24 cellular contexts compared by ENCODE assay signal in genomic region chrX:107708762-107709161, GRCh38.
DNase-seq lines count a peak whose midpoint lies in the region; ATAC-seq and TF ChIP-seq lines count a peak whose summit lies in the region.
"Had no signal": no experiment of that assay in that cellular context is flagged by ENCODE, and none has a peak within 500 bp of the region (broad histone marks: within the 10 kb centered on the region; RNA-seq: fewer than 3 reads in every experiment).

No MANE protein-coding gene starts in this region.

- no peak overlapping the region for H3K4me3 ChIP-seq in heart right ventricle
- H3K4me3 ChIP-seq in esophagus muscularis mucosa = no peak overlapping the region
- H3K4me3 ChIP-seq in naive thymus-derived CD4-positive, alpha-beta T cell (ENCODE audit: low read length) = no peak overlapping the region
- no peak overlapping the region for H3K4me3 ChIP-seq in dorsolateral prefrontal cortex
- H3K4me3 ChIP-seq: body of pancreas, GM23248, right atrium auricular region, tibial nerve had no signal

- H3K9me3 ChIP-seq in heart right ventricle = no peaks in the 10 kb centered on the region
- no peaks in the 10 kb centered on the region for H3K9me3 ChIP-seq in esophagus muscularis mucosa
- H3K9me3 ChIP-seq in naive thymus-derived CD4-positive, alpha-beta T cell (ENCODE audit: control insufficient read depth in 2 of 3, low read length in 3 of 3) = no peaks in the 10 kb centered on the region
- H3K9me3 ChIP-seq: body of pancreas, right atrium auricular region, tibial nerve had no signal

- H3K4me1 Mint-ChIP-seq in naive thymus-derived CD4-positive, alpha-beta T cell = peaks cover 26 to 60% (median 50%) of the 10 kb centered on the region in 7 donors

- peak overlapping the region; percentile 25 to 99 (median 57) for H3K27ac Mint-ChIP-seq in naive thymus-derived CD4-positive, alpha-beta T cell
- H3K27ac Mint-ChIP-seq: activated CD8-positive, alpha-beta T cell treated with anti-CD3 and anti-CD28 coated beads for 36 hours had no signal

- H3K4me3 Mint-ChIP-seq in naive thymus-derived CD4-positive, alpha-beta T cell = no peak overlapping the region
- H3K4me3 Mint-ChIP-seq: activated CD8-positive, alpha-beta T cell treated with anti-CD3 and anti-CD28 coated beads for 36 hours had no signal

- intact Hi-C loops in cardiac septum (cut with DNase I) = no loop called here
- intact Hi-C loops in heart right ventricle (cut with DNase I) = no loop called here
- intact Hi-C loops in esophagus muscularis mucosa (cut with DNase I) = no loop called here
- intact Hi-C loops in naive thymus-derived CD4-positive, alpha-beta T cell (cut with micrococcal nuclease) = no loop called here
- intact Hi-C loops in dorsolateral prefrontal cortex (cut with DNase I) = no loop called here

- H3K27me3 Mint-ChIP-seq in naive thymus-derived CD4-positive, alpha-beta T cell = peaks cover 0 to 3% (median 0%) of the 10 kb centered on the region in 5 donors
- H3K27me3 Mint-ChIP-seq: activated CD8-positive, alpha-beta T cell treated with anti-CD3 and anti-CD28 coated beads for 36 hours had no signal

- TF ChIP-seq CTCF in heart right ventricle (IDR thresholded peaks at IDR 0.05) = no peak
- no peak for TF ChIP-seq CTCF in esophagus muscularis mucosa (IDR thresholded peaks at IDR 0.05)
- TF ChIP-seq CTCF in dorsolateral prefrontal cortex (IDR thresholded peaks at IDR 0.05 in 54 of 56, conservative IDR thresholded peaks at IDR 0.05 in 2 of 56; ENCODE audit: low read depth in 1 of 56, partially characterized antibody in 56 of 56) = no peak

- no peak for TF ChIP-seq POLR2A in esophagus muscularis mucosa (IDR thresholded peaks at IDR 0.05; ENCODE audit: low read depth)

- TF ChIP-seq EP300 in esophagus muscularis mucosa (IDR thresholded peaks at IDR 0.05) = no peak

- H3K27ac ChIP-seq in heart right ventricle (no peak overlapping the region), esophagus muscularis mucosa (replicated peaks in 1 of 4) (peak overlapping the region in 3 of 4 donors; percentile 7 to 22 (median 9)), dorsolateral prefrontal cortex (no peak overlapping the region)
- no peak overlapping the region for H3K27ac ChIP-seq in naive thymus-derived CD4-positive, alpha-beta T cell (ENCODE audit: low read depth, low read length)
- H3K27ac ChIP-seq: body of pancreas, GM23248, parathyroid adenoma, right atrium auricular region had no signal

- H3K9me3 Mint-ChIP-seq in naive thymus-derived CD4-positive, alpha-beta T cell = peaks cover 0 to 9% (median 0%) of the 10 kb centered on the region in 11 donors
- H3K9me3 Mint-ChIP-seq: activated CD8-positive, alpha-beta T cell treated with anti-CD3 and anti-CD28 coated beads for 36 hours had no signal

- 66 to 71% methylated on average over 2 of the region's 2 CpGs for WGBS in heart right ventricle, 2 donors
- WGBS in esophagus muscularis mucosa = 55% methylated on average over 2 of the region's 2 CpGs

- peaks cover 0 to 10% (median 4%) of the 10 kb centered on the region in 5 donors for H3K36me3 Mint-ChIP-seq in naive thymus-derived CD4-positive, alpha-beta T cell

- H3K36me3 ChIP-seq in heart right ventricle (peaks cover 0 to 9% (median 0%) of the 10 kb centered on the region in 9 donors), esophagus muscularis mucosa (peaks cover 0 to 5% (median 5%) of the 10 kb centered on the region in 4 donors)
- peaks cover 0 to 6% (median 0%) of the 10 kb centered on the region in 3 experiments for H3K36me3 ChIP-seq in naive thymus-derived CD4-positive, alpha-beta T cell (ENCODE audit: control insufficient read depth in 2 of 3, insufficient read depth in 3 of 3, low read length in 3 of 3)

- DNase-seq in cardiac septum (ENCODE audit: low spot score) (peak; percentile 49), heart right ventricle (no peak), esophagus muscularis mucosa (ENCODE audit: extremely low spot score) (no peak), 8988T (no peak), HCEC 1CT (no peak), dorsolateral prefrontal cortex (no peak)
- DNase-seq in naive thymus-derived CD4-positive, alpha-beta T cell = no peak
- DNase-seq in stimulated activated CD4-positive, alpha-beta T cell treated with anti-CD3 and anti-CD28 coated beads, Interleukin-2, amount 100 ng/mL, for 24 hours = no peak
- DNase-seq: activated CD4-positive, CD25-positive, alpha-beta regulatory T cell treated with anti-CD3 and anti-CD28 coated beads, Interleukin-2, amount 50 U/mL, for 72 hours; activated CD8-positive, alpha-beta T cell treated with anti-CD3 and anti-CD28 coated beads for 36 hours; activated effector memory CD4-positive, alpha-beta T cell treated with anti-CD3 and anti-CD28 coated beads, Interleukin-2, amount 50 U/mL, for 16 hours; AML-193; body of pancreas; COR-L47; DMS79; GF-D8; GM23248; MM.1S; NCI-H1436; SHP77 treated with DMSO at 0.1 percent for 48 hours; SW 1271 had no signal

- CTCF ChIA-PET in naive thymus-derived CD4-positive, alpha-beta T cell (lab: Charles Lee) = interaction anchor here (13.8 kb wide), 1 partner anchor 33 kb away, joined by 264 read pairs; no protein-coding TSS in a partner anchor

- ATAC-seq in heart right ventricle = no peak
- no peak for ATAC-seq in naive thymus-derived CD4-positive, alpha-beta T cell
- ATAC-seq: activated CD8-positive, alpha-beta T cell treated with anti-CD3 and anti-CD28 coated beads for 36 hours; body of pancreas had no signal

- H3K4me1 ChIP-seq in heart right ventricle = peaks cover 0 to 42% (median 19%) of the 10 kb centered on the region in 9 donors
- peaks cover 12 to 39% (median 34%) of the 10 kb centered on the region in 4 donors for H3K4me1 ChIP-seq in esophagus muscularis mucosa
- peaks cover 29 to 30% of the 10 kb centered on the region in 2 donors for H3K4me1 ChIP-seq in naive thymus-derived CD4-positive, alpha-beta T cell (ENCODE audit: control insufficient read depth in 2 of 2, insufficient read depth in 2 of 2, low read length in 2 of 2)
- H3K4me1 ChIP-seq: parathyroid adenoma had no signal

- POLR2A ChIA-PET in naive thymus-derived CD4-positive, alpha-beta T cell (lab: Charles Lee) = interaction anchor here (1.6 to 22.8 kb wide), 2 partner anchors 8 to 32 kb away, joined by 5 to 1138 read pairs; no protein-coding TSS in a partner anchor

- H3K27me3 ChIP-seq in heart right ventricle (peaks cover 0 to 10% (median 0%) of the 10 kb centered on the region in 7 donors), esophagus muscularis mucosa (no peaks in the 10 kb centered on the region), dorsolateral prefrontal cortex (peaks cover 0 to 60% (median 17%) of the 10 kb centered on the region in 45 donors)
- no peaks in the 10 kb centered on the region for H3K27me3 ChIP-seq in naive thymus-derived CD4-positive, alpha-beta T cell (ENCODE audit: control insufficient read depth in 2 of 2, insufficient read depth in 2 of 2, low read length in 2 of 2)
- H3K27me3 ChIP-seq: body of pancreas, right atrium auricular region had no signal

Comparison
In these comparisons a context has a peak if more than half of its experiments do, and no peak if none do; other contexts are left out.
1. H3K27ac ChIP-seq: peak in esophagus muscularis mucosa (3 of 4); none in heart right ventricle (0 of 10), naive thymus-derived CD4-positive, alpha-beta T cell (single experiment) and dorsolateral prefrontal cortex (0 of 59).